ENCODE assay signal across 19 cellular contexts in the genomic region with DNA sequence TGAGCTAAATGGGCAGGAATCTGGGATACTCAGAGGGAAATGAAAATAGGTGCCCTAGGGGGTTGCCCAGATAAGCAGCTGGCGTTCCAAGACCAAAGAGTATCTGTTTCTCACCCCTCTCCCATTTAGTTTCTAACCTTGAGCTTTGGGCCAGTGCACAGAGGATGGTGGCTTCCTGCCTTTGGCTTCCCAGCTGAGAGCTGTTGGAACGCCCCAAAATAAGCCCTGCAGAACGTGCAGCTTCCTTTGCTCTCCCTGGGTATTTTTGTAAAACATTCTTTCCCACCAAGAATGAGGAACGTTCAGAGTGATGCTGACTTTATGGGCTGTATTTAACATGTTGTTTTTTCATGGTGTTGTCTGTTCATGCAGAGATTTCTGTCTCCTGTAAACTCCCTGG.
DNase-seq lines count a peak whose midpoint lies in the region; ATAC-seq, FAIRE-seq and TF ChIP-seq lines count a peak whose summit lies in the region.
"Had no signal": no experiment of that assay in that cellular context is flagged by ENCODE, and none has a peak within 500 bp of the region (broad histone marks: within the 10 kb centered on the region; RNA-seq: fewer than 3 reads in every experiment).

No MANE protein-coding gene starts in this region.

- H3K27ac ChIP-seq in heart right ventricle: peak overlapping the region in 9 of 10 donors; percentile 16 to 75 (median 56)
- peak overlapping the region; percentile 90 to 98 (median 94) for H3K27ac ChIP-seq in esophagus muscularis mucosa (replicated peaks in 1 of 4)
- H3K27ac ChIP-seq in gastrocnemius medialis: peak overlapping the region; percentile 91 to 97 (median 93)
- H3K27ac ChIP-seq in aorta (ENCODE audit: low read depth in 1 of 2, low read length in 2 of 2): peak overlapping the region; percentile 97 to 99
- H3K27ac ChIP-seq: PC-9 had no signal

- no peaks in the 10 kb centered on the region for H3K27me3 ChIP-seq in heart right ventricle
- no peaks in the 10 kb centered on the region for H3K27me3 ChIP-seq in esophagus muscularis mucosa
- no peaks in the 10 kb centered on the region for H3K27me3 ChIP-seq in gastrocnemius medialis
- H3K27me3 ChIP-seq in aorta (ENCODE audit: control insufficient read depth in 1 of 2, insufficient read depth in 2 of 2, low read length in 1 of 2): no peaks in the 10 kb centered on the region

- 59 to 70% methylated on average over 4 of the region's 4 CpGs for WGBS in heart right ventricle, 2 donors
- WGBS in esophagus muscularis mucosa: 28% methylated on average over 4 of the region's 4 CpGs
- 5 to 8% methylated on average over 4 of the region's 4 CpGs for WGBS in aorta, 2 donors

- FAIRE-seq in frontal cortex (lab: Jason Lieb, UNC): no peak
- FAIRE-seq: A204.1 had no signal

- TF ChIP-seq POLR2A in esophagus muscularis mucosa (IDR thresholded peaks at IDR 0.05; ENCODE audit: low read depth) (no peak), gastrocnemius medialis (IDR thresholded peaks at IDR 0.05) (no peak)

- H3K4me3 ChIP-seq in heart right ventricle (no peak overlapping the region), esophagus muscularis mucosa (peak overlapping the region; percentile 50 to 67 (median 56)), gastrocnemius medialis (no peak overlapping the region), aorta (ENCODE audit: low read length in 2 of 2) (peak overlapping the region in 1 of 2 donors; percentile 12)
- H3K4me3 ChIP-seq: PC-9 had no signal

- TF ChIP-seq CTCF in heart right ventricle (IDR thresholded peaks at IDR 0.05) (no peak), esophagus muscularis mucosa (IDR thresholded peaks at IDR 0.05) (no peak), gastrocnemius medialis (IDR thresholded peaks at IDR 0.05 in 4 of 5, conservative IDR thresholded peaks at IDR 0.05 in 1 of 5) (no peak)

- TF ChIP-seq EP300 in esophagus muscularis mucosa (IDR thresholded peaks at IDR 0.05): no peak

- in situ Hi-C loops in gastrocnemius medialis (cut with MboI; ENCODE audit: low sequenced_read_pairs in 4 of 4): loop anchor here in 1 of 4 donors (25.0 kb wide), 1 partner anchor 480 kb away; a partner anchor contains a TSS

- no peak for DNase-seq in heart right ventricle
- no peak for DNase-seq in Right ventricle myocardium inferior (ENCODE audit: missing footprints)
- no peak for DNase-seq in esophagus muscularis mucosa (ENCODE audit: extremely low spot score)
- no peak for DNase-seq in gastrocnemius medialis
- DNase-seq in aorta: no peak
- no peak for DNase-seq in activated CD4-positive, alpha-beta T cell treated with anti-CD3 and anti-CD28 coated beads, Interleukin-2, amount 50 U/mL, for 48 hours
- DNase-seq in NCI-H2107 (lab: John Stamatoyannopoulos, UW): no peak
- no peak for DNase-seq in frontal cortex (ENCODE audit: low spot score in 2 of 2)
- DNase-seq: activated CD4-positive, alpha-beta T cell treated with anti-CD3 and anti-CD28 coated beads, Interleukin-2, amount 50 U/mL, for 1 hour; activated naive CD8-positive, alpha-beta T cell treated with anti-CD3 and anti-CD28 coated beads for 36 hours; activated T-cell treated with anti-CD3 and anti-CD28 coated beads, Interleukin-2, amount 50 U/mL, for 4 hours; central memory CD4-positive, alpha-beta T cell; EL; MM.1S; NCI-H2081 treated with DMSO at 0.1 percent for 48 hours; NCI-H526; PC-9 had no signal

- intact Hi-C loops in heart right ventricle (cut with DNase I): no loop called here
- intact Hi-C loops in Right ventricle myocardium inferior (cut with DNase I): no loop called here
- intact Hi-C loops in esophagus muscularis mucosa (cut with DNase I): loop anchor here (2.0 to 10.0 kb wide), 2 partner anchors 163 to 475 kb away; no protein-coding TSS in a partner anchor
- intact Hi-C loops in gastrocnemius medialis (cut with DNase I; ENCODE audit: low total_unique reads): no loop called here
- intact Hi-C loops in aorta (cut with DNase I): loop anchor here in 1 of 2 donors (10.0 kb wide), 2 partner anchors 163 to 473 kb away; a partner anchor contains a TSS

- H3K9me3 ChIP-seq in heart right ventricle (no peaks in the 10 kb centered on the region), esophagus muscularis mucosa (no peaks in the 10 kb centered on the region), gastrocnemius medialis (no peaks in the 10 kb centered on the region), aorta (ENCODE audit: control insufficient read depth, low read length) (no peaks in the 10 kb centered on the region)

- ATAC-seq in heart right ventricle: peak in 1 of 8 donors; percentile 46
- no peak for ATAC-seq in Right ventricle myocardium inferior
- no peak for ATAC-seq in gastrocnemius medialis
- no peak for ATAC-seq in aorta (ENCODE audit: low FRiP score)
- ATAC-seq: SK-N-SH treated with all-trans-retinoic acid at 6 μM for 48 hours had no signal

- peaks cover 0 to 20% (median 0%) of the 10 kb centered on the region in 9 donors for H3K36me3 ChIP-seq in heart right ventricle
- peaks cover 0 to 19% (median 8%) of the 10 kb centered on the region in 4 donors for H3K36me3 ChIP-seq in esophagus muscularis mucosa
- H3K36me3 ChIP-seq in gastrocnemius medialis: no peaks in the 10 kb centered on the region
- H3K36me3 ChIP-seq in aorta (ENCODE audit: control insufficient read depth in 1 of 2, insufficient read depth in 2 of 2, low read length in 1 of 2): peaks cover 3 to 4% of the 10 kb centered on the region in 2 donors

- H3K4me1 ChIP-seq in heart right ventricle (peaks cover 0 to 98% (median 79%) of the 10 kb centered on the region in 9 donors), esophagus muscularis mucosa (peaks cover 55 to 67% (median 58%) of the 10 kb centered on the region in 4 donors), gastrocnemius medialis (peaks cover 63 to 72% of the 10 kb centered on the region in 2 donors), aorta (ENCODE audit: control insufficient read depth in 1 of 2, insufficient read depth in 2 of 2, low read length in 2 of 2) (peaks cover 9 to 15% of the 10 kb centered on the region in 2 donors)

Comparison
In these comparisons a context has a peak if more than half of its experiments do, and no peak if none do; other contexts are left out.
1. H3K4me3 ChIP-seq: peak in esophagus muscularis mucosa (4 of 4); none in heart right ventricle (0 of 10) and gastrocnemius medialis (0 of 4).
2. Peak in every context shown above with its lines, with median percentiles within 50 percentile points of each other: H3K27ac ChIP-seq.